In the genomic region with DNA sequence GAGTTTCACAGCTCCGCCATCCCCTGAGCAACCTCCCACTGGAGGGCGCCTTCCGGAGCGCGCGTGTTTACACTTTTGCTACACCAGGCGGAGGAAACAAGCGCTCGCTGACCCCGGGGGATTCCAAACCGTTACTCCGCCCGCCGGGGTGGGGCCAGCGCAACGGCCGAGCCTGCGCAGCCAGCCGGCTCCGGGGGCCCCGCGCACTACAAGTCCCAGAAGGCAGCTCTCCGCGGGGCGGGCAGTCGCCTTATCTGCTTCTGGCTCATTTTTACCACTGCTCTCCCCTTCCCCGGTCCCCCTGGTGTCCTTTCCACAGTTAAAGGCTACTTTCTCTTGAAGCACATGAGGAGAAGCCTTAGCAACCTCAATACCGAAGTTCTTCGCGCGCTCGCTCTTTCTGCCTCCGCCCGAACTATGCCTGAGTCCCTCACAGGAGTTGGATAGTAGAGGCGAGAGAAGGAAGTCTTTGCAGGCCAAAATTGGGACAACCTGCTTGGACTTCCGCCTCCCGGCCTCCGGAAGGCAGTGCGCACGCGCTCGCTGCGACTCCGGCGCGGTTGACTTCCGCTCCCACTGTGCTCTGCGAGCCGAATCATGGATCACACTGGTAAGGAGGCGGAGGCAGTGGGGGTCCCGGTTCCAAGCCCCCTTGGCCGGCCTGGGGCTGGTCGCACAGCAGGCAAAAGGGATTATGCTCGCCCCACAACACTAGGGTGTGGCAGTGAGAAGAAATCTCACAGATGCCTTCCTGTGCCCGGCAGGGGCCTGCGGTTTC, we compare ENCODE assay signal across 1 cellular context.
TF ChIP-seq lines count a peak whose summit lies in the region.

A gene with protein sequence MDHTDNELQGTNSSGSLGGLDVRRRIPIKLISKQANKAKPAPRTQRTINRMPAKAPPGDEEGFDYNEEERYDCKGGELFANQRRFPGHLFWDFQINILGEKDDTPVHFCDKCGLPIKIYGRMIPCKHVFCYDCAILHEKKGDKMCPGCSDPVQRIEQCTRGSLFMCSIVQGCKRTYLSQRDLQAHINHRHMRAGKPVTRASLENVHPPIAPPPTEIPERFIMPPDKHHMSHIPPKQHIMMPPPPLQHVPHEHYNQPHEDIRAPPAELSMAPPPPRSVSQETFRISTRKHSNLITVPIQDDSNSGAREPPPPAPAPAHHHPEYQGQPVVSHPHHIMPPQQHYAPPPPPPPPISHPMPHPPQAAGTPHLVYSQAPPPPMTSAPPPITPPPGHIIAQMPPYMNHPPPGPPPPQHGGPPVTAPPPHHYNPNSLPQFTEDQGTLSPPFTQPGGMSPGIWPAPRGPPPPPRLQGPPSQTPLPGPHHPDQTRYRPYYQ (plus strand): TSS at position 576 of the 778 bp plus-strand sequence. CDS start 22 bp downstream, at position 598.

TF ChIP-seq in HepG2, 621 proteins besides CTCF, POLR2A, EP300 and RAD21 (continued from another document and continues in another):
- peak; percentile 73 for TF ChIP-seq YY1 (IDR thresholded peaks at IDR 0.05; ENCODE audit: insufficient read depth, insufficient replicate concordance, low read depth, low read length)
- TF ChIP-seq, protein P1, sequence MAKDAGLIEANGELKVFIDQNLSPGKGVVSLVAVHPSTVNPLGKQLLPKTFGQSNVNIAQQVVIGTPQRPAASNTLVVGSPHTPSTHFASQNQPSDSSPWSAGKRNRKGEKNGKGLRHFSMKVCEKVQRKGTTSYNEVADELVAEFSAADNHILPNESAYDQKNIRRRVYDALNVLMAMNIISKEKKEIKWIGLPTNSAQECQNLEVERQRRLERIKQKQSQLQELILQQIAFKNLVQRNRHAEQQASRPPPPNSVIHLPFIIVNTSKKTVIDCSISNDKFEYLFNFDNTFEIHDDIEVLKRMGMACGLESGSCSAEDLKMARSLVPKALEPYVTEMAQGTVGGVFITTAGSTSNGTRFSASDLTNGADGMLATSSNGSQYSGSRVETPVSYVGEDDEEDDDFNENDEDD (CRISPR knock-in tag; IDR thresholded peaks at IDR 0.05; ENCODE audit: borderline replicate concordance) = peak; percentile 56; the same call in 1 of the 2 replicates
- 0 out of 2 replicates have a peak, but pooled peaks have one; percentile 38 for TF ChIP-seq RFXANK (CRISPR knock-in tag; IDR thresholded peaks at IDR 0.05)
- TF ChIP-seq, protein P2, sequence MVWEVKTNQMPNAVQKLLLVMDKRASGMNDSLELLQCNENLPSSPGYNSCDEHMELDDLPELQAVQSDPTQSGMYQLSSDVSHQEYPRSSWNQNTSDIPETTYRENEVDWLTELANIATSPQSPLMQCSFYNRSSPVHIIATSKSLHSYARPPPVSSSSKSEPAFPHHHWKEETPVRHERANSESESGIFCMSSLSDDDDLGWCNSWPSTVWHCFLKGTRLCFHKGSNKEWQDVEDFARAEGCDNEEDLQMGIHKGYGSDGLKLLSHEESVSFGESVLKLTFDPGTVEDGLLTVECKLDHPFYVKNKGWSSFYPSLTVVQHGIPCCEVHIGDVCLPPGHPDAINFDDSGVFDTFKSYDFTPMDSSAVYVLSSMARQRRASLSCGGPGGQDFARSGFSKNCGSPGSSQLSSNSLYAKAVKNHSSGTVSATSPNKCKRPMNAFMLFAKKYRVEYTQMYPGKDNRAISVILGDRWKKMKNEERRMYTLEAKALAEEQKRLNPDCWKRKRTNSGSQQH (CRISPR knock-in tag; IDR thresholded peaks at IDR 0.05; ENCODE audit: low read depth) = peak; percentile 2; the same call in 1 of the 2 replicates
- TF ChIP-seq ZNF773 (CRISPR knock-in tag; IDR thresholded peaks at IDR 0.05; ENCODE audit: borderline replicate concordance) = no peak
- TF ChIP-seq ZNF644 (CRISPR knock-in tag; IDR thresholded peaks at IDR 0.05; ENCODE audit: low read depth) = 0 out of 2 replicates have a peak, but pooled peaks have one; percentile 25
- peak; percentile 62 for TF ChIP-seq YEATS2 (CRISPR knock-in tag; IDR thresholded peaks at IDR 0.05; ENCODE audit: borderline replicate concordance)
- TF ChIP-seq ZNF251 (CRISPR knock-in tag; IDR thresholded peaks at IDR 0.05) = 0 out of 2 replicates have a peak, but pooled peaks have one; percentile 21
- TF ChIP-seq NFKBIZ (CRISPR knock-in tag; IDR thresholded peaks at IDR 0.05) = no peak
- no peak for TF ChIP-seq ZNF749 (CRISPR knock-in tag; IDR thresholded peaks at IDR 0.05; ENCODE audit: borderline replicate concordance)
- TF ChIP-seq MIER3 (CRISPR knock-in tag; IDR thresholded peaks at IDR 0.05; ENCODE audit: borderline replicate concordance) = 0 out of 2 replicates have a peak, but pooled peaks have one; percentile 49
- TF ChIP-seq CHCHD3 (CRISPR knock-in tag; IDR thresholded peaks at IDR 0.05) = no peak
- TF ChIP-seq TAF1 (CRISPR knock-in tag; IDR thresholded peaks at IDR 0.05) = peak; percentile 75; the same call in 1 of the 2 replicates
- TF ChIP-seq, protein P3, sequence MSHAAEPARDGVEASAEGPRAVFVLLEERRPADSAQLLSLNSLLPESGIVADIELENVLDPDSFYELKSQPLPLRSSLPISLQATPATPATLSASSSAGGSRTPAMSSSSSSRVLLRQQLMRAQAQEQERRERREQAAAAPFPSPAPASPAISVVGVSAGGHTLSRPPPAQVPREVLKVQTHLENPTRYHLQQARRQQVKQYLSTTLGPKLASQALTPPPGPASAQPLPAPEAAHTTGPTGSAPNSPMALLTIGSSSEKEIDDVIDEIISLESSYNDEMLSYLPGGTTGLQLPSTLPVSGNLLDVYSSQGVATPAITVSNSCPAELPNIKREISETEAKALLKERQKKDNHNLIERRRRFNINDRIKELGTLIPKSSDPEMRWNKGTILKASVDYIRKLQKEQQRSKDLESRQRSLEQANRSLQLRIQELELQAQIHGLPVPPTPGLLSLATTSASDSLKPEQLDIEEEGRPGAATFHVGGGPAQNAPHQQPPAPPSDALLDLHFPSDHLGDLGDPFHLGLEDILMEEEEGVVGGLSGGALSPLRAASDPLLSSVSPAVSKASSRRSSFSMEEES (CRISPR knock-in tag; IDR thresholded peaks at IDR 0.05) = no peak
- TF ChIP-seq HMG20A (CRISPR knock-in tag; IDR thresholded peaks at IDR 0.05; ENCODE audit: borderline replicate concordance) = no peak
- TF ChIP-seq, protein P4, sequence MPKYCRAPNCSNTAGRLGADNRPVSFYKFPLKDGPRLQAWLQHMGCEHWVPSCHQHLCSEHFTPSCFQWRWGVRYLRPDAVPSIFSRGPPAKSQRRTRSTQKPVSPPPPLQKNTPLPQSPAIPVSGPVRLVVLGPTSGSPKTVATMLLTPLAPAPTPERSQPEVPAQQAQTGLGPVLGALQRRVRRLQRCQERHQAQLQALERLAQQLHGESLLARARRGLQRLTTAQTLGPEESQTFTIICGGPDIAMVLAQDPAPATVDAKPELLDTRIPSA (CRISPR knock-in tag; IDR thresholded peaks at IDR 0.05; ENCODE audit: borderline replicate concordance) = no peak; the same call in 1 of the 2 replicates
- TF ChIP-seq SNRNP70 (IDR thresholded peaks at IDR 0.05; ENCODE audit: low read depth, low read length) = no peak
- TF ChIP-seq PAWR (CRISPR knock-in tag; IDR thresholded peaks at IDR 0.05; ENCODE audit: borderline replicate concordance) = no peak
- no peak for TF ChIP-seq MLLT10 (CRISPR knock-in tag; IDR thresholded peaks at IDR 0.05)
- no peak for TF ChIP-seq ZFP36 (IDR thresholded peaks at IDR 0.05; ENCODE audit: borderline replicate concordance, low read depth, low read length, partially characterized antibody)
- TF ChIP-seq ZMAT3 (CRISPR knock-in tag; conservative IDR thresholded peaks at IDR 0.05) = peak; percentile 77; the same call in 1 of the 2 replicates
- TF ChIP-seq, protein P5, sequence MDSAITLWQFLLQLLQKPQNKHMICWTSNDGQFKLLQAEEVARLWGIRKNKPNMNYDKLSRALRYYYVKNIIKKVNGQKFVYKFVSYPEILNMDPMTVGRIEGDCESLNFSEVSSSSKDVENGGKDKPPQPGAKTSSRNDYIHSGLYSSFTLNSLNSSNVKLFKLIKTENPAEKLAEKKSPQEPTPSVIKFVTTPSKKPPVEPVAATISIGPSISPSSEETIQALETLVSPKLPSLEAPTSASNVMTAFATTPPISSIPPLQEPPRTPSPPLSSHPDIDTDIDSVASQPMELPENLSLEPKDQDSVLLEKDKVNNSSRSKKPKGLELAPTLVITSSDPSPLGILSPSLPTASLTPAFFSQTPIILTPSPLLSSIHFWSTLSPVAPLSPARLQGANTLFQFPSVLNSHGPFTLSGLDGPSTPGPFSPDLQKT (CRISPR knock-in tag; IDR thresholded peaks at IDR 0.05; ENCODE audit: borderline replicate concordance) = peak; percentile 88; the same call in 1 of the 2 replicates
- TF ChIP-seq ZNF160 (CRISPR knock-in tag; IDR thresholded peaks at IDR 0.05) = no peak
- TF ChIP-seq, protein P6, sequence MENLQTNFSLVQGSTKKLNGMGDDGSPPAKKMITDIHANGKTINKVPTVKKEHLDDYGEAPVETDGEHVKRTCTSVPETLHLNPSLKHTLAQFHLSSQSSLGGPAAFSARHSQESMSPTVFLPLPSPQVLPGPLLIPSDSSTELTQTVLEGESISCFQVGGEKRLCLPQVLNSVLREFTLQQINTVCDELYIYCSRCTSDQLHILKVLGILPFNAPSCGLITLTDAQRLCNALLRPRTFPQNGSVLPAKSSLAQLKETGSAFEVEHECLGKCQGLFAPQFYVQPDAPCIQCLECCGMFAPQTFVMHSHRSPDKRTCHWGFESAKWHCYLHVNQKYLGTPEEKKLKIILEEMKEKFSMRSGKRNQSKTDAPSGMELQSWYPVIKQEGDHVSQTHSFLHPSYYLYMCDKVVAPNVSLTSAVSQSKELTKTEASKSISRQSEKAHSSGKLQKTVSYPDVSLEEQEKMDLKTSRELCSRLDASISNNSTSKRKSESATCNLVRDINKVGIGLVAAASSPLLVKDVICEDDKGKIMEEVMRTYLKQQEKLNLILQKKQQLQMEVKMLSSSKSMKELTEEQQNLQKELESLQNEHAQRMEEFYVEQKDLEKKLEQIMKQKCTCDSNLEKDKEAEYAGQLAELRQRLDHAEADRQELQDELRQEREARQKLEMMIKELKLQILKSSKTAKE (CRISPR knock-in tag; IDR thresholded peaks at IDR 0.05; ENCODE audit: borderline replicate concordance) = no peak
- TF ChIP-seq FOXM1 (CRISPR knock-in tag; IDR thresholded peaks at IDR 0.05) = no peak
- TF ChIP-seq, protein P7, sequence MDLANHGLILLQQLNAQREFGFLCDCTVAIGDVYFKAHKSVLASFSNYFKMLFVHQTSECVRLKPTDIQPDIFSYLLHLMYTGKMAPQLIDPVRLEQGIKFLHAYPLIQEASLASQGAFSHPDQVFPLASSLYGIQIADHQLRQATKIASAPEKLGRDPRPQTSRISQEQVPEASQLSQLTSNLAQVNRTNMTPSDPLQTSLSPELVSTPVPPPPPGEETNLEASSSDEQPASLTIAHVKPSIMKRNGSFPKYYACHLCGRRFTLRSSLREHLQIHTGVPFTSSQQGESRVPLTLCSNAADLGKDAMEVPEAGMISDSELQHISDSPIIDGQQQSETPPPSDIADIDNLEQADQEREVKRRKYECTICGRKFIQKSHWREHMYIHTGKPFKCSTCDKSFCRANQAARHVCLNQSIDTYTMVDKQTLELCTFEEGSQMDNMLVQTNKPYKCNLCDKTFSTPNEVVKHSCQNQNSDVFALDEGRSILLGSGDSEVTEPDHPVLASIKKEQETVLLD (CRISPR knock-in tag; IDR thresholded peaks at IDR 0.05; ENCODE audit: low read depth) = 0 out of 2 replicates have a peak, but pooled peaks have one; percentile 27
- TF ChIP-seq FOXJ3 (CRISPR knock-in tag; IDR thresholded peaks at IDR 0.05; ENCODE audit: borderline replicate concordance) = peak; percentile 90; the same call in 1 of the 2 replicates
- TF ChIP-seq NFATC3 (CRISPR knock-in tag; IDR thresholded peaks at IDR 0.05) = no peak
- no peak for TF ChIP-seq BRCA1 (CRISPR knock-in tag; IDR thresholded peaks at IDR 0.05)
- TF ChIP-seq, protein P8, sequence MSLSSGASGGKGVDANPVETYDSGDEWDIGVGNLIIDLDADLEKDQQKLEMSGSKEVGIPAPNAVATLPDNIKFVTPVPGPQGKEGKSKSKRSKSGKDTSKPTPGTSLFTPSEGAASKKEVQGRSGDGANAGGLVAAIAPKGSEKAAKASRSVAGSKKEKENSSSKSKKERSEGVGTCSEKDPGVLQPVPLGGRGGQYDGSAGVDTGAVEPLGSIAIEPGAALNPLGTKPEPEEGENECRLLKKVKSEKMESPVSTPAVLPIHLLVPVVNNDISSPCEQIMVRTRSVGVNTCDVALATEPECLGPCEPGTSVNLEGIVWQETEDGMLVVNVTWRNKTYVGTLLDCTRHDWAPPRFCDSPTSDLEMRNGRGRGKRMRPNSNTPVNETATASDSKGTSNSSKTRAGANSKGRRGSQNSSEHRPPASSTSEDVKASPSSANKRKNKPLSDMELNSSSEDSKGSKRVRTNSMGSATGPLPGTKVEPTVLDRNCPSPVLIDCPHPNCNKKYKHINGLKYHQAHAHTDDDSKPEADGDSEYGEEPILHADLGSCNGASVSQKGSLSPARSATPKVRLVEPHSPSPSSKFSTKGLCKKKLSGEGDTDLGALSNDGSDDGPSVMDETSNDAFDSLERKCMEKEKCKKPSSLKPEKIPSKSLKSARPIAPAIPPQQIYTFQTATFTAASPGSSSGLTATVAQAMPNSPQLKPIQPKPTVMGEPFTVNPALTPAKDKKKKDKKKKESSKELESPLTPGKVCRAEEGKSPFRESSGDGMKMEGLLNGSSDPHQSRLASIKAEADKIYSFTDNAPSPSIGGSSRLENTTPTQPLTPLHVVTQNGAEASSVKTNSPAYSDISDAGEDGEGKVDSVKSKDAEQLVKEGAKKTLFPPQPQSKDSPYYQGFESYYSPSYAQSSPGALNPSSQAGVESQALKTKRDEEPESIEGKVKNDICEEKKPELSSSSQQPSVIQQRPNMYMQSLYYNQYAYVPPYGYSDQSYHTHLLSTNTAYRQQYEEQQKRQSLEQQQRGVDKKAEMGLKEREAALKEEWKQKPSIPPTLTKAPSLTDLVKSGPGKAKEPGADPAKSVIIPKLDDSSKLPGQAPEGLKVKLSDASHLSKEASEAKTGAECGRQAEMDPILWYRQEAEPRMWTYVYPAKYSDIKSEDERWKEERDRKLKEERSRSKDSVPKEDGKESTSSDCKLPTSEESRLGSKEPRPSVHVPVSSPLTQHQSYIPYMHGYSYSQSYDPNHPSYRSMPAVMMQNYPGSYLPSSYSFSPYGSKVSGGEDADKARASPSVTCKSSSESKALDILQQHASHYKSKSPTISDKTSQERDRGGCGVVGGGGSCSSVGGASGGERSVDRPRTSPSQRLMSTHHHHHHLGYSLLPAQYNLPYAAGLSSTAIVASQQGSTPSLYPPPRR (CRISPR knock-in tag; IDR thresholded peaks at IDR 0.05; ENCODE audit: borderline replicate concordance) = no peak
- TF ChIP-seq ZNF101 (CRISPR knock-in tag; IDR thresholded peaks at IDR 0.05; ENCODE audit: borderline replicate concordance, low read depth) = no peak
- no peak for TF ChIP-seq KDM4B (CRISPR knock-in tag; IDR thresholded peaks at IDR 0.05)
- TF ChIP-seq ZNF7 (CRISPR knock-in tag; IDR thresholded peaks at IDR 0.05) = no peak
- TF ChIP-seq KLF13 (CRISPR knock-in tag; IDR thresholded peaks at IDR 0.05) = no peak
- TF ChIP-seq GFI1 (CRISPR knock-in tag; IDR thresholded peaks at IDR 0.05; ENCODE audit: borderline replicate concordance) = no peak; the same call in 1 of the 2 replicates
- no peak for TF ChIP-seq SMARCE1 (IDR thresholded peaks at IDR 0.05; ENCODE audit: borderline replicate concordance)
- TF ChIP-seq WIZ (CRISPR knock-in tag; IDR thresholded peaks at IDR 0.05) = no peak
- peak; percentile 70; the same call in 1 of the 2 replicates for TF ChIP-seq ZNF234 (CRISPR knock-in tag; conservative IDR thresholded peaks at IDR 0.05)
- TF ChIP-seq POLR2AphosphoS5 (IDR thresholded peaks at IDR 0.05; ENCODE audit: low read depth, low read length) = peak; percentile 77
- TF ChIP-seq RFX5 (IDR thresholded peaks at IDR 0.05; ENCODE audit: low read depth, low read length) = peak; percentile 19; the same call in 1 of the 2 replicates
- peak; percentile 79; the same call in 1 of the 2 replicates for TF ChIP-seq TBX2 (CRISPR knock-in tag; IDR thresholded peaks at IDR 0.05; ENCODE audit: borderline replicate concordance)
- TF ChIP-seq KMT2B (CRISPR knock-in tag; IDR thresholded peaks at IDR 0.05) = peak; percentile 88
- 0 out of 2 replicates have a peak, but pooled peaks have one; percentile 15 for TF ChIP-seq FOXA1 (IDR thresholded peaks at IDR 0.05)
- peak; percentile 98 for TF ChIP-seq FOXA1 (CRISPR knock-in tag; IDR thresholded peaks at IDR 0.05)
